ENCODE assay signal across 6 cellular contexts in the genomic region with DNA sequence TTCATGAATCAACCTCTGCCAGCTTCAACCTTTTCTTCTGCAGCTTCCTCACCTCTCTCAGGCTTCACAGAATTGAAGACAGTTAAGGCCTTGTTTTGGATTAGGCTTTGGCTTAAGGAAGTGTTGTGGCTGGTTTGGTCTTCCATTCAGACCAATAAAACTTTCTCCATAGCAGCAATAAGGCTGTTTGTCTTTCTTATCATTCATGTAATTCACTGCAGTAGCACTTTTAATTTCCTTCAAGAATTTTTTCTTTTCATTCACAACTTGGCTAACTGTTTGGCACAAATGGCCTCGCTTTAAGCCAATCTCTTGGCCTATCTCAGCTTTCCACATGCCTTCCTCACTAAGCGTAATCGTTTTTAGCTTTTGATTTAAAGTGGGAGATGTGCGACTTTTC.
"Had no signal": no experiment of that assay in that cellular context is flagged by ENCODE, and none has a peak within 500 bp of the region (broad histone marks: within the 10 kb centered on the region; RNA-seq: fewer than 3 reads in every experiment).

No MANE protein-coding gene starts in this region.

- H3K27ac ChIP-seq: HL-60 had no signal

- H3K4me3 ChIP-seq: K562 had no signal

- FAIRE-seq: HTR-8/SVneo, K562 had no signal

- ATAC-seq: K562 had no signal

- DNase-seq: IMR-90, KBM-7, KG1 had no signal
